Comparison of ENCODE assay signal across 10 cellular contexts in genomic region chr17:9647014-9647413, GRCh38. TPM values are rescaled to one million over a fixed set of nuclear protein-coding genes. Genes with fewer than 3 reads are reported as not detected.
DNase-seq lines count a peak whose midpoint lies in the region; ATAC-seq, FAIRE-seq and TF ChIP-seq lines count a peak whose summit lies in the region.
"Had no signal": no experiment of that assay in that cellular context is flagged by ENCODE, and none has a peak within 500 bp of the region (broad histone marks: within the 10 kb centered on the region; RNA-seq: fewer than 3 reads in every experiment).

No MANE protein-coding gene starts in this region.

- intact Hi-C loops in lower lobe of right lung (cut with DNase I): no loop called here

- H3K27me3 ChIP-seq in BLaER1 (no peaks in the 10 kb centered on the region), lower lobe of right lung (ENCODE audit: low read depth) (peaks cover 21% of the 10 kb centered on the region)

- H3K4me3 ChIP-seq in BLaER1 (peak overlapping the region; percentile 98), choroid plexus epithelial cell (ENCODE audit: low read depth, low read length) (no peak overlapping the region), lower lobe of right lung (peak overlapping the region; percentile 66)

- FAIRE-seq in HTR-8/SVneo (lab: Jason Lieb, UNC): no peak

- DNase-seq in choroid plexus epithelial cell (ENCODE audit: low read depth) (peak; percentile 38), lower lobe of right lung (no peak), DMS114 treated with DMSO at 0.1 percent for 48 hours (lab: John Stamatoyannopoulos, UW; ENCODE audit: unreplicated experiment) (no peak), NCI-H2171 (lab: John Stamatoyannopoulos, UW) (no peak), HTR-8/SVneo (ENCODE audit: insufficient read length, low spot score) (no peak), substantia nigra (lab: John Stamatoyannopoulos, UW) (no peak)
- DNase-seq: NCI-H2081 treated with DMSO at 0.1 percent for 48 hours had no signal

- H3K27ac ChIP-seq in BLaER1 (no peak overlapping the region), lower lobe of right lung (no peak overlapping the region), substantia nigra (ENCODE audit: low read depth, low read length, poor library complexity, severe bottlenecking) (no peak overlapping the region)

- no peaks in the 10 kb centered on the region for H3K9me3 ChIP-seq in BLaER1
- no peaks in the 10 kb centered on the region for H3K9me3 ChIP-seq in lower lobe of right lung

- peak overlapping the region; percentile 92 for H3K4me2 ChIP-seq in BLaER1

- ATAC-seq in lower lobe of right lung: no peak
- ATAC-seq: left colon had no signal

- no peak overlapping the region for H3K9ac ChIP-seq in BLaER1

- TF ChIP-seq EP300 in Ishikawa (IDR thresholded peaks at IDR 0.05; ENCODE audit: borderline replicate concordance): no peak

- TF ChIP-seq CTCF in choroid plexus epithelial cell (conservative IDR thresholded peaks at IDR 0.05; ENCODE audit: low read depth, low read length) (no peak), lower lobe of right lung (IDR thresholded peaks at IDR 0.05) (no peak)

- no peaks in the 10 kb centered on the region for H4K20me1 ChIP-seq in BLaER1

- H3K4me1 ChIP-seq in BLaER1: peaks cover 37% of the 10 kb centered on the region
- H3K4me1 ChIP-seq in lower lobe of right lung: peaks cover 8% of the 10 kb centered on the region

- H3K36me3 ChIP-seq in BLaER1 (no peaks in the 10 kb centered on the region), lower lobe of right lung (no peaks in the 10 kb centered on the region)

- TF ChIP-seq RAD21 in Ishikawa (IDR thresholded peaks at IDR 0.05; ENCODE audit: low read depth): no peak

TF ChIP-seq in Ishikawa, 13 proteins besides CTCF, POLR2A, EP300 and RAD21:
- TF ChIP-seq USF1 (IDR thresholded peaks at IDR 0.05) (peak; percentile 62), TCF12 (IDR thresholded peaks at IDR 0.05; ENCODE audit: low read depth) (no peak)

RNA-seq across cellular contexts. Expression of gene USP43, which starts 1.7 kb away (rescaled TPM):
- 6.8 TPM for total RNA-seq in lower lobe of right lung
